ENCODE assay signal across 11 cellular contexts in genomic region chr5:148397968-148398595, GRCh38. TPM values are rescaled to one million over a fixed set of nuclear protein-coding genes. Genes with fewer than 3 reads are reported as not detected.
DNase-seq lines count a peak whose midpoint lies in the region; ATAC-seq and TF ChIP-seq lines count a peak whose summit lies in the region.
"Had no signal": no experiment of that assay in that cellular context is flagged by ENCODE, and none has a peak within 500 bp of the region (broad histone marks: within the 10 kb centered on the region; RNA-seq: fewer than 3 reads in every experiment).

No MANE protein-coding gene starts in this region.

- peak overlapping the region; percentile 49 for H3K27ac Mint-ChIP-seq in stimulated activated naive CD8-positive, alpha-beta T cell treated with anti-CD3 and anti-CD28 coated beads, Interleukin-15, Interleukin-2, amounts not matched to agents 100 ng/mL and 50 ng/mL, for 24 hours

- H3K4me3 Mint-ChIP-seq in stimulated activated naive CD8-positive, alpha-beta T cell treated with anti-CD3 and anti-CD28 coated beads, Interleukin-15, Interleukin-2, amounts not matched to agents 100 ng/mL and 50 ng/mL, for 24 hours, result no peak overlapping the region
- H3K4me3 Mint-ChIP-seq: brain had no signal

- H3K9ac ChIP-seq in iPS-18a (ENCODE audit: low read length), result peak overlapping the region; percentile 79

- H3K79me2 ChIP-seq in PC-9 (ENCODE audit: low read depth), result peaks cover 42% of the 10 kb centered on the region

- no peak for DNase-seq in stimulated activated naive CD8-positive, alpha-beta T cell treated with anti-CD3 and anti-CD28 coated beads, Interleukin-15, Interleukin-2, amounts not matched to agents 100 U/mL and 50 U/mL, for 24 hours
- DNase-seq in PC-9 (peak; percentile 16 to 85), NCI-H774 (lab: John Stamatoyannopoulos, UW) (no peak), pons (ENCODE audit: low spot score) (no peak), NCI-H2227 (lab: John Stamatoyannopoulos, UW; ENCODE audit: unreplicated experiment) (no peak)
- DNase-seq: head of caudate nucleus, NCI-H1436 had no signal

- H3K36me3 ChIP-seq in PC-9 (ENCODE audit: low read depth) (peaks cover 68% of the 10 kb centered on the region), iPS-18a (ENCODE audit: control insufficient read depth, low read depth, low read length) (peaks cover 43% of the 10 kb centered on the region)

- intact Hi-C loops in PC-9 (cut with micrococcal nuclease; ENCODE audit: unreplicated experiment), result loop anchor here (1.0 to 10.0 kb wide), 2 partner anchors 15 to 1913 kb away; partner anchors contain the start of gene FBXO38

- ATAC-seq in stimulated activated naive CD8-positive, alpha-beta T cell treated with anti-CD3 and anti-CD28 coated beads, Interleukin-15, Interleukin-2, amounts not matched to agents 100 U/mL and 50 U/mL, for 24 hours, result no peak
- ATAC-seq in GM21390 (IDR thresholded peaks at IDR 0.05; ENCODE audit: unreplicated experiment), result no peak

- TF ChIP-seq CTCF in PC-9 (conservative IDR thresholded peaks at IDR 0.05), result no peak

- H3K9me2 ChIP-seq in PC-9 (ENCODE audit: insufficient read depth), result no peaks in the 10 kb centered on the region

- no TSS peak for BruUV-seq in PC-9 (replicated peaks; lab: Mats Ljungman, UMichigan)

- POLR2A ChIA-PET in PC-9 (lab: Charles Lee; ENCODE audit: unreplicated experiment), result interaction anchor here (0.6 to 0.7 kb wide), 3 partner anchors 45 to 428 kb away, joined by 3 to 12 read pairs (median 5); no protein-coding TSS in a partner anchor

- H3K4me1 ChIP-seq in PC-9 (replicated peaks; ENCODE audit: insufficient read depth) (peaks cover 47% of the 10 kb centered on the region), iPS-18a (ENCODE audit: control insufficient read depth, low read depth, low read length) (peaks cover 30% of the 10 kb centered on the region)

- no peaks in the 10 kb centered on the region; the same call in 1 of the 2 replicates for H4K20me1 ChIP-seq in PC-9 (ENCODE audit: insufficient read depth)

- H3K27ac ChIP-seq in PC-9 (peak overlapping the region; percentile 88), iPS-18a (ENCODE audit: low read length) (peak overlapping the region; percentile 93)

- CTCF ChIA-PET in PC-9 (lab: Charles Lee), result interaction anchor here (0.6 to 1.0 kb wide), 10 partner anchors 21 to 868 kb away, joined by 3 to 8 read pairs (median 5); no protein-coding TSS in a partner anchor

- H3K27me3 ChIP-seq in PC-9 (ENCODE audit: insufficient read depth, low read depth) (no peaks in the 10 kb centered on the region), iPS-18a (ENCODE audit: control insufficient read depth, insufficient read depth, low read length) (no peaks in the 10 kb centered on the region)

- H3F3A ChIP-seq in PC-9 (ENCODE audit: insufficient read depth, low read depth), result peaks cover 44% of the 10 kb centered on the region

- H3K36me3 Mint-ChIP-seq in stimulated activated naive CD8-positive, alpha-beta T cell treated with anti-CD3 and anti-CD28 coated beads, Interleukin-15, Interleukin-2, amounts not matched to agents 100 ng/mL and 50 ng/mL, for 24 hours (ENCODE audit: low read depth), result peaks cover 79% of the 10 kb centered on the region

- H3K4me3 ChIP-seq in PC-9 (peak overlapping the region; percentile 30; the same call in 1 of the 2 replicates), iPS-18a (ENCODE audit: low read length) (peak overlapping the region; percentile 22)

- H3K4me2 ChIP-seq in PC-9, result peak overlapping the region; percentile 68

- no peaks in the 10 kb centered on the region for H3K9me3 Mint-ChIP-seq in stimulated activated naive CD8-positive, alpha-beta T cell treated with anti-CD3 and anti-CD28 coated beads, Interleukin-15, Interleukin-2, amounts not matched to agents 100 ng/mL and 50 ng/mL, for 24 hours
- H3K9me3 Mint-ChIP-seq: brain had no signal

- H3K27me3 Mint-ChIP-seq in stimulated activated naive CD8-positive, alpha-beta T cell treated with anti-CD3 and anti-CD28 coated beads, Interleukin-15, Interleukin-2, amounts not matched to agents 100 ng/mL and 50 ng/mL, for 24 hours, result no peaks in the 10 kb centered on the region
- H3K27me3 Mint-ChIP-seq: brain had no signal

- H3K4me1 Mint-ChIP-seq in stimulated activated naive CD8-positive, alpha-beta T cell treated with anti-CD3 and anti-CD28 coated beads, Interleukin-15, Interleukin-2, amounts not matched to agents 100 ng/mL and 50 ng/mL, for 24 hours (ENCODE audit: low read depth), result peaks cover 67% of the 10 kb centered on the region

- H2AFZ ChIP-seq in PC-9, result no peak overlapping the region

- H3K9me3 ChIP-seq in PC-9 (ENCODE audit: insufficient read depth, low read depth), result no peaks in the 10 kb centered on the region
- no peaks in the 10 kb centered on the region for H3K9me3 ChIP-seq in iPS-18a (ENCODE audit: control insufficient read depth, low read depth, low read length)

RNA-seq across cellular contexts. Expression of gene FBXO38, which starts 14.3 kb away (rescaled TPM):
- total RNA-seq in PC-9 (2021), result 39.2 and 49.8 TPM in 2 replicates

Comparison
In these comparisons a context has a peak if more than half of its experiments do, and no peak if none do; other contexts are left out.
1. DNase-seq: peak in PC-9 (2 of 2); none in stimulated activated naive CD8-positive, alpha-beta T cell treated with anti-CD3 and anti-CD28 coated beads, Interleukin-15, Interleukin-2, amounts not matched to agents 100 U/mL and 50 U/mL, for 24 hours (single experiment), NCI-H774 (single experiment), pons (single experiment) and NCI-H2227 (single experiment).